8 cellular contexts compared by ENCODE assay signal in genomic region chr2:200525882-200526651, GRCh38. TPM values are rescaled to one million over a fixed set of nuclear protein-coding genes. Genes with fewer than 3 reads are reported as not detected.
A peak's percentile ranks its signal among the peaks of the same experiment; 100 is the strongest.
DNase-seq lines count a peak whose midpoint lies in the region; ATAC-seq and TF ChIP-seq lines count a peak whose summit lies in the region.

A gene with protein sequence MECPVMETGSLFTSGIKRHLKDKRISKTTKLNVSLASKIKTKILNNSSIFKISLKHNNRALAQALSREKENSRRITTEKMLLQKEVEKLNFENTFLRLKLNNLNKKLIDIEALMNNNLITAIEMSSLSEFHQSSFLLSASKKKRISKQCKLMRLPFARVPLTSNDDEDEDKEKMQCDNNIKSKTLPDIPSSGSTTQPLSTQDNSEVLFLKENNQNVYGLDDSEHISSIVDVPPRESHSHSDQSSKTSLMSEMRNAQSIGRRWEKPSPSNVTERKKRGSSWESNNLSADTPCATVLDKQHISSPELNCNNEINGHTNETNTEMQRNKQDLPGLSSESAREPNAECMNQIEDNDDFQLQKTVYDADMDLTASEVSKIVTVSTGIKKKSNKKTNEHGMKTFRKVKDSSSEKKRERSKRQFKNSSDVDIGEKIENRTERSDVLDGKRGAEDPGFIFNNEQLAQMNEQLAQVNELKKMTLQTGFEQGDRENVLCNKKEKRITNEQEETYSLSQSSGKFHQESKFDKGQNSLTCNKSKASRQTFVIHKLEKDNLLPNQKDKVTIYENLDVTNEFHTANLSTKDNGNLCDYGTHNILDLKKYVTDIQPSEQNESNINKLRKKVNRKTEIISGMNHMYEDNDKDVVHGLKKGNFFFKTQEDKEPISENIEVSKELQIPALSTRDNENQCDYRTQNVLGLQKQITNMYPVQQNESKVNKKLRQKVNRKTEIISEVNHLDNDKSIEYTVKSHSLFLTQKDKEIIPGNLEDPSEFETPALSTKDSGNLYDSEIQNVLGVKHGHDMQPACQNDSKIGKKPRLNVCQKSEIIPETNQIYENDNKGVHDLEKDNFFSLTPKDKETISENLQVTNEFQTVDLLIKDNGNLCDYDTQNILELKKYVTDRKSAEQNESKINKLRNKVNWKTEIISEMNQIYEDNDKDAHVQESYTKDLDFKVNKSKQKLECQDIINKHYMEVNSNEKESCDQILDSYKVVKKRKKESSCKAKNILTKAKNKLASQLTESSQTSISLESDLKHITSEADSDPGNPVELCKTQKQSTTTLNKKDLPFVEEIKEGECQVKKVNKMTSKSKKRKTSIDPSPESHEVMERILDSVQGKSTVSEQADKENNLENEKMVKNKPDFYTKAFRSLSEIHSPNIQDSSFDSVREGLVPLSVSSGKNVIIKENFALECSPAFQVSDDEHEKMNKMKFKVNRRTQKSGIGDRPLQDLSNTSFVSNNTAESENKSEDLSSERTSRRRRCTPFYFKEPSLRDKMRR (plus strand): TSS chr2:200526207. CDS start chr2:200532976, 6,769 bp downstream.

- 0 to 1% methylated on average over 56 of the region's 56 CpGs for WGBS in heart right ventricle, 2 donors

- H3K36me3 Mint-ChIP-seq in T-helper 17 cell (ENCODE audit: low read depth): no peaks in the 10 kb centered on the region

- peaks cover 5% of the 10 kb centered on the region for H3K27me3 Mint-ChIP-seq in T-helper 17 cell

- H3K27me3 ChIP-seq in heart right ventricle: no peaks in the 10 kb centered on the region

- peak; percentile 100 for ATAC-seq in GM18502 (IDR thresholded peaks at IDR 0.05; ENCODE audit: poor library complexity, unreplicated experiment)
- ATAC-seq in HG02943 (IDR thresholded peaks at IDR 0.05; ENCODE audit: low read depth, unreplicated experiment): peak; percentile 100
- ATAC-seq in T-helper 17 cell: peak; percentile 100
- peak; percentile 100 for ATAC-seq in heart right ventricle

- H3K4me1 ChIP-seq in heart right ventricle: peaks cover 0 to 17% (median 8%) of the 10 kb centered on the region in 9 donors

- intact Hi-C loops in heart right ventricle (cut with DNase I) (no loop called here), posterior vena cava (cut with DNase I) (loop anchor here in 1 of 2 donors (5.0 kb wide), 1 partner anchor 661 kb away; no protein-coding TSS in a partner anchor)

- H3K27ac ChIP-seq in heart right ventricle: peak within 1 kb of the TSS in 8 of 10 donors; percentile 8 to 78 (median 50)

- H3K27ac Mint-ChIP-seq in T-helper 17 cell: peak within 1 kb of the TSS; percentile 96

- peak within 1 kb of the TSS; percentile 55 to 94 (median 72) for H3K4me3 ChIP-seq in heart right ventricle

- peaks cover 22% of the 10 kb centered on the region for H3K4me1 Mint-ChIP-seq in T-helper 17 cell

- no peaks in the 10 kb centered on the region for H3K36me3 ChIP-seq in heart right ventricle

- H3K4me3 Mint-ChIP-seq in T-helper 17 cell: peak within 1 kb of the TSS; percentile 96

- DNase-seq in NCI-H187 (lab: John Stamatoyannopoulos, UW) (peak; percentile 56 to 78), T-helper 17 cell (peak; percentile 91 to 94 (median 91)), amygdala (lab: John Stamatoyannopoulos, UW) (peak; percentile 24 to 96 (median 89)), heart right ventricle (peak; percentile 94 to 95), posterior vena cava (ENCODE audit: low spot score) (peak; percentile 98), ureter (ENCODE audit: low spot score) (peak; percentile 95)

- TF ChIP-seq CTCF in heart right ventricle (IDR thresholded peaks at IDR 0.05): peak in 2 of 9 donors; percentile 4 to 18

- H3K9me3 ChIP-seq in T-helper 17 cell (ENCODE audit: control insufficient read depth, low read length, poor library complexity, severe bottlenecking) (no peaks in the 10 kb centered on the region), heart right ventricle (no peaks in the 10 kb centered on the region)

RNA-seq across cellular contexts. Expression of the gene that starts here (rescaled TPM):
- total RNA-seq in T-helper 17 cell (1 to 10 TPM; 1.2 to 1.5 TPM), heart right ventricle (1 to 10 TPM in 7 of 10 donors, under 1 TPM in 3; 0.64 to 2.9 (median 1.1) TPM), posterior vena cava (1 to 10 TPM; 2.3 to 2.7 TPM), ureter (1.7 TPM)
- polyA plus RNA-seq in heart right ventricle: under 1 TPM; 0.59 to 0.90 TPM

Comparison
In these comparisons a context has a peak if more than half of its experiments do, and no peak if none do; other contexts are left out.
1. Peak in every context shown above with its lines: DNase-seq, ATAC-seq, H3K4me3 ChIP-seq and H3K27ac ChIP-seq.